ENCODE assay signal across 22 cellular contexts in the genomic region with DNA sequence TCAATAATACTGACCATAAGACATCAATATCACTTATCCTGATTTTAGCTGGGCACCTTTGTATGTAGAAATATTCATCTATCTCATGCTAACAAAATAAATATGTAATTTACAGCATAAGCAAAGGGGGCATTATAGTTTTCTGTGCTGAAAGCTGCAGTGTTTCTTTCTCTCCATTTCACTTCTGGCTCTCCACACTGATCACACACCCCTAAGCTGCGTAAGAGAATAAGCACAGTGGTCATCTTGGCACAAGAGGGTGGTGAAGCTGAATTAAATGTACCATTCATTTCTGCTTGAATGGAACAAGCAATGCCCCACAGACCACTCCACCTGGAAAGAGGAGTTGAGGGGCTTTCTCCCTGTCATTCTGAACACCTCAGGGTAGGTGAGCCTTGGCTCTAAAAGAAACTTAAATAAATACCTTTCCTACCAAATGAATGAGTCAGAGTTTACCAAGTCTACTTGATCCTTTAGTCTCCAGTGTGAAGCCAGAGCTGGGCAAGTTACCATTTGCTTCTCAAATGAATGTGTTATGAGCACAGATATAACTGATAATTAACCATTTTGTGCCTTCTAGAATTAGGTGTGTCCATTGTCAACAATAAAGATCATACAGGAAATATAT.
DNase-seq lines count a peak whose midpoint lies in the region; ATAC-seq and TF ChIP-seq lines count a peak whose summit lies in the region.
"Had no signal": no experiment of that assay in that cellular context is flagged by ENCODE, and none has a peak within 500 bp of the region (broad histone marks: within the 10 kb centered on the region; RNA-seq: fewer than 3 reads in every experiment).

No MANE protein-coding gene starts in this region.

- H3K27ac Mint-ChIP-seq in Caco-2 (ENCODE audit: unreplicated experiment), result peak overlapping the region; percentile 48
- H3K27ac Mint-ChIP-seq in activated naive CD4-positive, alpha-beta T cell treated with anti-CD3 and anti-CD28 coated beads, Interleukin-2, amount 50 U/mL, for 72 hours, result no peak overlapping the region
- H3K27ac Mint-ChIP-seq: mesothelial cell of epicardium; naive thymus-derived CD4-positive, alpha-beta T cell had no signal

- intact Hi-C loops in Caco-2 (cut with micrococcal nuclease; ENCODE audit: unreplicated experiment), result no loop called here

- H3K9me3 ChIP-seq in Caco-2, result no peaks in the 10 kb centered on the region
- no peaks in the 10 kb centered on the region for H3K9me3 ChIP-seq in effector memory CD4-positive, alpha-beta T cell (ENCODE audit: control insufficient read depth, low read length)
- H3K9me3 ChIP-seq: BLaER1, thoracic aorta had no signal

- H3K27me3 ChIP-seq in Caco-2 (replicated peaks; ENCODE audit: control insufficient read depth, insufficient read depth, low read length), result no peaks in the 10 kb centered on the region
- no peaks in the 10 kb centered on the region for H3K27me3 ChIP-seq in effector memory CD4-positive, alpha-beta T cell (replicated peaks; ENCODE audit: control insufficient read depth, insufficient read depth, low read length, poor library complexity, severe bottlenecking)
- H3K27me3 ChIP-seq: BLaER1 had no signal

- DNase-seq in Caco-2 (no peak), HPDE6-E6E7 (ENCODE audit: extremely low spot score) (peak; percentile 8), astrocyte of the spinal cord (ENCODE audit: low read depth, low spot score) (peak; percentile 8), islet precursor cell (peak; percentile 55), NCI-H1436 treated with DMSO at 0.1 percent for 48 hours (lab: John Stamatoyannopoulos, UW) (no peak), glomerular visceral epithelial cell (ENCODE audit: extremely low spot score) (no peak)
- no peak for DNase-seq in effector memory CD4-positive, alpha-beta T cell
- no peak for DNase-seq in activated naive CD4-positive, alpha-beta T cell treated with anti-CD3 and anti-CD28 coated beads, Interleukin-2, amount 50 U/mL, for 72 hours (ENCODE audit: low spot score in 2 of 2)
- DNase-seq: activated CD4-positive, alpha-beta T cell treated with anti-CD3 and anti-CD28 coated beads for 4 hours; activated T-cell treated with anti-CD3 and anti-CD28 coated beads, Interleukin-2, amount 50 U/mL, for 4 hours; MM.1S; naive thymus-derived CD4-positive, alpha-beta T cell; NCI-H1417 treated with DMSO at 0.1 percent for 48 hours; NCI-H524 treated with DMSO at 0.1 percent for 48 hours; right cardiac atrium; stimulated activated naive CD8-positive, alpha-beta T cell treated with anti-CD3 and anti-CD28 coated beads, Interleukin-15, Interleukin-2, amounts not matched to agents 100 U/mL and 50 U/mL, for 24 hours had no signal

- in situ Hi-C loops in astrocyte of the spinal cord (cut with HindIII; ENCODE audit: low sequenced_read_pairs), result no loop called here

- H3K36me3 ChIP-seq in Caco-2 (ENCODE audit: control insufficient read depth, insufficient read depth, low read length), result no peaks in the 10 kb centered on the region
- no peaks in the 10 kb centered on the region for H3K36me3 ChIP-seq in effector memory CD4-positive, alpha-beta T cell (ENCODE audit: control insufficient read depth, insufficient read depth, low read length)

- H3K36me3 Mint-ChIP-seq in Caco-2 (ENCODE audit: insufficient read depth, unreplicated experiment), result no peaks in the 10 kb centered on the region
- peaks cover 0 to 10% of the 10 kb centered on the region in 2 donors for H3K36me3 Mint-ChIP-seq in activated naive CD4-positive, alpha-beta T cell treated with anti-CD3 and anti-CD28 coated beads, Interleukin-2, amount 50 U/mL, for 72 hours

- CTCF ChIA-PET in Caco-2 (lab: Charles Lee), result no interaction called here

- no peak overlapping the region for H3K27ac ChIP-seq in effector memory CD4-positive, alpha-beta T cell (ENCODE audit: insufficient read depth, low read length, poor library complexity, severe bottlenecking)
- H3K27ac ChIP-seq: BLaER1, thoracic aorta had no signal

- H3K4me3 ChIP-seq in Caco-2 (ENCODE audit: low read depth, low read length) (no peak overlapping the region), astrocyte of the spinal cord (ENCODE audit: low read depth, low read length) (no peak overlapping the region)
- no peak overlapping the region for H3K4me3 ChIP-seq in effector memory CD4-positive, alpha-beta T cell (ENCODE audit: insufficient read depth, low read depth, low read length, poor library complexity, severe bottlenecking)
- H3K4me3 ChIP-seq: BLaER1, K562, thoracic aorta had no signal

- H3K9me3 Mint-ChIP-seq in Caco-2 (ENCODE audit: unreplicated experiment), result no peaks in the 10 kb centered on the region
- no peaks in the 10 kb centered on the region for H3K9me3 Mint-ChIP-seq in activated naive CD4-positive, alpha-beta T cell treated with anti-CD3 and anti-CD28 coated beads, Interleukin-2, amount 50 U/mL, for 72 hours
- H3K9me3 Mint-ChIP-seq: activated T-cell treated with anti-CD3 and anti-CD28 coated beads, Interleukin-2, amount 50 U/mL, for 4 hours; mesothelial cell of epicardium had no signal

- POLR2A ChIA-PET in Caco-2 (lab: Charles Lee), result no interaction called here

- no peaks in the 10 kb centered on the region for H3K27me3 Mint-ChIP-seq in Caco-2 (ENCODE audit: insufficient read depth, unreplicated experiment)
- H3K27me3 Mint-ChIP-seq: naive thymus-derived CD4-positive, alpha-beta T cell had no signal

- ATAC-seq in activated naive CD4-positive, alpha-beta T cell treated with anti-CD3 and anti-CD28 coated beads, Interleukin-2, amount 50 U/mL, for 72 hours, result no peak
- ATAC-seq: activated T-cell treated with anti-CD3 and anti-CD28 coated beads, Interleukin-2, amount 50 U/mL, for 4 hours; K562; left lobe of liver; naive thymus-derived CD4-positive, alpha-beta T cell; right cardiac atrium; SK-N-SH treated with all-trans-retinoic acid at 6 μM for 48 hours; stimulated activated naive CD8-positive, alpha-beta T cell treated with anti-CD3 and anti-CD28 coated beads, Interleukin-15, Interleukin-2, amounts not matched to agents 100 U/mL and 50 U/mL, for 24 hours had no signal

- peak overlapping the region; percentile 25 for H3K4me3 Mint-ChIP-seq in Caco-2 (ENCODE audit: unreplicated experiment)
- H3K4me3 Mint-ChIP-seq: activated T-cell treated with anti-CD3 and anti-CD28 coated beads, Interleukin-2, amount 50 U/mL, for 4 hours; mesothelial cell of epicardium; naive thymus-derived CD4-positive, alpha-beta T cell had no signal

- H3K4me1 ChIP-seq in Caco-2, result peaks cover 23% of the 10 kb centered on the region
- no peaks in the 10 kb centered on the region for H3K4me1 ChIP-seq in effector memory CD4-positive, alpha-beta T cell (ENCODE audit: control insufficient read depth, insufficient read depth, low read length, poor library complexity, severe bottlenecking)
- H3K4me1 ChIP-seq: BLaER1 had no signal

- BruUV-seq in Caco-2 (replicated peaks; lab: Mats Ljungman, UMichigan), result no TSS peak

- TF ChIP-seq CTCF in Caco-2 (IDR thresholded peaks at IDR 0.05; ENCODE audit: insufficient read depth in 1 of 2, low read depth in 1 of 2, low read length in 1 of 2, severe bottlenecking in 1 of 2, unreplicated experiment in 1 of 2) (no peak), astrocyte of the spinal cord (IDR thresholded peaks at IDR 0.05; ENCODE audit: low read depth, low read length) (no peak)

- H3K4me1 Mint-ChIP-seq in Caco-2 (ENCODE audit: low read depth, unreplicated experiment), result no peaks in the 10 kb centered on the region
- H3K4me1 Mint-ChIP-seq: naive thymus-derived CD4-positive, alpha-beta T cell had no signal

Comparison
In these comparisons a context has a peak if more than half of its experiments do, and no peak if none do; other contexts are left out.
1. DNase-seq: peak in HPDE6-E6E7 (single experiment), astrocyte of the spinal cord (single experiment) and islet precursor cell (single experiment); none in Caco-2 (0 of 2), effector memory CD4-positive, alpha-beta T cell (0 of 3), NCI-H1436 treated with DMSO at 0.1 percent for 48 hours (single experiment), glomerular visceral epithelial cell (single experiment) and activated naive CD4-positive, alpha-beta T cell treated with anti-CD3 and anti-CD28 coated beads, Interleukin-2, amount 50 U/mL, for 72 hours (0 of 2).